In the genomic region with DNA sequence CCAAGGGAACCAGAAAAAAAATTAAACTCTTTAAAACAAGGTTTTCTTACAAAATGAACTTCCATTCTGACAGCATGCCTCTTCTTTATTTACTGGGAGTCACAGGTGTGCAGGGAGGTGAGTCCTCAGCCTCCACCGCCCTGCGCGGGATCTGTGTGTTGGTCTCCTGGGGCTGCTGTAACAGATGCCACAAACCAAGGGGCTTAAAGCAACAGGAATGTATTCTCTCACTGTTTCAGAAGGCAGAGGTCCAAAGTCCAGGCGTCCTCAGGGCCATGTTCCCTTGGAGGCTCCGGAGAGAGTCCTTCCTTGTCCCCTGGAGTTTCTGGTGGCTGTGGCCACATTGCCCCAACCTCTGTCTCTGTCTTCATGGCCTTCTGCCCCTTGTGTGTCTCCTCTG, we compare ENCODE assay signal across 13 cellular contexts.
"Had no signal": no experiment of that assay in that cellular context is flagged by ENCODE, and none has a peak within 500 bp of the region (broad histone marks: within the 10 kb centered on the region; RNA-seq: fewer than 3 reads in every experiment).

No MANE protein-coding gene starts in this region.

- ATAC-seq: heart right ventricle; left lobe of liver; naive thymus-derived CD8-positive, alpha-beta T cell; right cardiac atrium had no signal

- H3K9me3 ChIP-seq: heart right ventricle, neutrophil had no signal

- DNase-seq: effector CD4-positive, alpha-beta T cell; heart right ventricle; islet precursor cell; mammary epithelial cell; naive thymus-derived CD8-positive, alpha-beta T cell; right cardiac atrium; small intestine; stimulated activated CD4-positive, alpha-beta T cell treated with anti-CD3 and anti-CD28 coated beads, Interleukin-12 subunit alpha, Interleukin-12 subunit beta, amount 100 ng/mL, for 4 hours; stimulated activated naive CD4-positive, alpha-beta T cell; trophoblast cell had no signal

- H3K27ac ChIP-seq: coronary artery, heart right ventricle, neutrophil had no signal

- H3K36me3 Mint-ChIP-seq: naive thymus-derived CD8-positive, alpha-beta T cell had no signal

- H3K4me3 ChIP-seq: coronary artery, heart right ventricle had no signal

- H3K4me3 Mint-ChIP-seq: naive thymus-derived CD8-positive, alpha-beta T cell had no signal

- H3K36me3 ChIP-seq: heart right ventricle, neutrophil had no signal

- H3K4me1 ChIP-seq: heart right ventricle had no signal
